Comparison of ENCODE assay signal across 8 cellular contexts in genomic region chr13:46831588-46832194, GRCh38. TPM values are rescaled to one million over a fixed set of nuclear protein-coding genes. Genes with fewer than 3 reads are reported as not detected.
DNase-seq lines count a peak whose midpoint lies in the region; ATAC-seq and TF ChIP-seq lines count a peak whose summit lies in the region.

No MANE protein-coding gene starts in this region.

- H3K9me3 ChIP-seq in Peyer's patch: no peaks in the 10 kb centered on the region
- no peaks in the 10 kb centered on the region for H3K9me3 ChIP-seq in lung (ENCODE audit: control insufficient read depth in 2 of 2, insufficient read depth in 1 of 2, low read length in 1 of 2)
- no peaks in the 10 kb centered on the region for H3K9me3 ChIP-seq in tibial artery

- TF ChIP-seq CTCF in Peyer's patch (IDR thresholded peaks at IDR 0.05) (peak; percentile 32 to 70 (median 62)), lung (IDR thresholded peaks at IDR 0.05; ENCODE audit: control extremely low read depth, extremely low read depth) (peak; percentile 66), tibial artery (IDR thresholded peaks at IDR 0.05) (peak; percentile 72 to 87)

- no peak for ATAC-seq in lung (ENCODE audit: insufficient read depth, low FRiP score)
- ATAC-seq in HG03571 (IDR thresholded peaks at IDR 0.05; ENCODE audit: unreplicated experiment): no peak

- DNase-seq in SHP77 treated with DMSO at 0.1 percent for 48 hours (lab: John Stamatoyannopoulos, UW) (peak; percentile 4), SHP77 (lab: John Stamatoyannopoulos, UW) (no peak), HPDE6-E6E7 (ENCODE audit: extremely low spot score) (peak; percentile 0), Peyer's patch (peak in 1 of 3 donors; percentile 57), cerebellar cortex (ENCODE audit: low spot score) (peak; percentile 43), lung (ENCODE audit: low spot score) (peak; percentile 34), tibial artery (no peak)

- H3K27ac ChIP-seq in Peyer's patch: no peak overlapping the region
- no peak overlapping the region for H3K27ac ChIP-seq in lung (ENCODE audit: low read depth in 1 of 2, low read length in 1 of 2)
- no peak overlapping the region for H3K27ac ChIP-seq in tibial artery

- no peaks in the 10 kb centered on the region for H3K4me1 ChIP-seq in Peyer's patch
- H3K4me1 ChIP-seq in lung (ENCODE audit: control insufficient read depth in 2 of 2, insufficient read depth in 2 of 2, low read length in 2 of 2): no peaks in the 10 kb centered on the region
- H3K4me1 ChIP-seq in tibial artery: no peaks in the 10 kb centered on the region

- H3K36me3 ChIP-seq in Peyer's patch: no peaks in the 10 kb centered on the region
- H3K36me3 ChIP-seq in lung (ENCODE audit: control insufficient read depth in 2 of 2, insufficient read depth in 2 of 2, low read length in 2 of 2): no peaks in the 10 kb centered on the region
- no peaks in the 10 kb centered on the region for H3K36me3 ChIP-seq in tibial artery

- H3K4me3 ChIP-seq in Peyer's patch (no peak overlapping the region), lung (no peak overlapping the region), tibial artery (no peak overlapping the region)

- intact Hi-C loops in tibial artery (cut with DNase I; ENCODE audit: low total_unique reads): loop anchor here (2.0 to 5.0 kb wide), 2 partner anchors 767 to 941 kb away; no protein-coding TSS in a partner anchor

- 18 to 20% methylated on average over 5 of the region's 5 CpGs for WGBS in lung, 2 donors

- H3K27me3 ChIP-seq in Peyer's patch (no peaks in the 10 kb centered on the region), lung (ENCODE audit: control insufficient read depth, insufficient read depth) (no peaks in the 10 kb centered on the region), tibial artery (no peaks in the 10 kb centered on the region)

- TF ChIP-seq POLR2A in Peyer's patch (IDR thresholded peaks at IDR 0.05): no peak

RNA-seq across cellular contexts. Expression of gene ESD, which starts 34.7 kb away (rescaled TPM):
- total RNA-seq in Peyer's patch: 10 to 100 TPM; 52.7 to 76.7 (median 66.1) TPM
- 100 to 1,000 TPM in 1 of 2 donors, 10 to 100 TPM in 1; 78.9 to 167 TPM for total RNA-seq in lung
- polyA plus RNA-seq in lung: 100 to 1,000 TPM in 1 of 2 donors, 10 to 100 TPM in 1; 96.1 to 102 TPM

Comparison
In these comparisons a context has a peak if more than half of its experiments do, and no peak if none do; other contexts are left out.
1. DNase-seq: peak in SHP77 treated with DMSO at 0.1 percent for 48 hours (single experiment), HPDE6-E6E7 (single experiment), cerebellar cortex (single experiment) and lung (single experiment); none in SHP77 (0 of 2) and tibial artery (0 of 2).
2. Peak in every context shown above with its lines, with median percentiles within 50 percentile points of each other: CTCF ChIP-seq.